ENCODE assay signal across 12 cellular contexts in genomic region chr7:2661096-2661449, GRCh38. TPM values are rescaled to one million over a fixed set of nuclear protein-coding genes. Genes with fewer than 3 reads are reported as not detected.
"Had no signal": no experiment of that assay in that cellular context is flagged by ENCODE, and none has a peak within 500 bp of the region (broad histone marks: within the 10 kb centered on the region; RNA-seq: fewer than 3 reads in every experiment).

No MANE protein-coding gene starts in this region.

- H3K4me3 ChIP-seq: breast epithelium, esophagus muscularis mucosa, right atrium auricular region had no signal

- H3K36me3 Mint-ChIP-seq: activated naive CD8-positive, alpha-beta T cell treated with anti-CD3 and anti-CD28 coated beads for 36 hours had no signal

- H3K27ac Mint-ChIP-seq: activated naive CD8-positive, alpha-beta T cell treated with anti-CD3 and anti-CD28 coated beads for 36 hours; immature natural killer cell had no signal

- H3K27ac ChIP-seq: breast epithelium, esophagus muscularis mucosa, neutrophil, right atrium auricular region had no signal

- H3K27me3 ChIP-seq: breast epithelium, esophagus muscularis mucosa, right atrium auricular region had no signal

- H3K27me3 Mint-ChIP-seq: activated naive CD8-positive, alpha-beta T cell treated with anti-CD3 and anti-CD28 coated beads for 36 hours; naive B cell had no signal

- H3K4me1 ChIP-seq: breast epithelium had no signal

- H3K36me3 ChIP-seq: breast epithelium had no signal

- H3K4me1 Mint-ChIP-seq: activated naive CD8-positive, alpha-beta T cell treated with anti-CD3 and anti-CD28 coated beads for 36 hours had no signal

- H3K9me3 ChIP-seq: breast epithelium, esophagus muscularis mucosa, neutrophil, right atrium auricular region had no signal

- H3K4me3 Mint-ChIP-seq: activated naive CD8-positive, alpha-beta T cell treated with anti-CD3 and anti-CD28 coated beads for 36 hours; immature natural killer cell; naive B cell had no signal

- DNase-seq: activated effector memory CD4-positive, alpha-beta T cell treated with anti-CD3 and anti-CD28 coated beads, Interleukin-2, amount 50 U/mL, for 16 hours; activated naive CD8-positive, alpha-beta T cell treated with anti-CD3 and anti-CD28 coated beads for 36 hours; anterior cingulate cortex; immature natural killer cell; naive B cell; stimulated activated CD4-positive, alpha-beta T cell treated with anti-CD3 and anti-CD28 coated beads, Interleukin-2, amount 100 ng/mL, for 24 hours; stimulated activated naive CD4-positive, alpha-beta T cell had no signal

- H3K9me3 Mint-ChIP-seq: immature natural killer cell, naive B cell had no signal

RNA-seq across cellular contexts. Expression of gene AMZ1, which starts 26.9 kb away (rescaled TPM):
- total RNA-seq: lung microvascular endothelial cell had no signal
